21 cellular contexts compared by ENCODE assay signal in the genomic region with DNA sequence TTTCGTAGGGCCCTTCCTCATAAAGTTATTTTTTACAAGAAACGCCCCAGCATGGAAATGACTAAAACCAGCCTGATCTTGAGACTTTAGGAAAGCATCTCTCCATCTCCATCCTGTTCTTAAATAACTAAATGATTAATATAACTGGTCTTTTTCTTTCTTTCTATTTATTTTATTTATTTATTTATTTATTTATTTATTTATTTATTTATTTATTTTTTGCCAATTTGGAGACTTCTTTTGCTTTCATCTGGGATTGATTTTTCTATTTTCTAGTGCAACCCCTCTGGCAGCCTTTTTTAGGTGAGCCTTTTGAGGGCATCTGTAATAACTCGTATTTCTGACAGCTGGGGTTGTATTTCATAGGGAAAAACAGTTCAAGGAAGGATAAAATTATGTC. TPM values are rescaled to one million over a fixed set of nuclear protein-coding genes. Genes with fewer than 3 reads are reported as not detected.
DNase-seq lines count a peak whose midpoint lies in the region; ATAC-seq and TF ChIP-seq lines count a peak whose summit lies in the region.
"Had no signal": no experiment of that assay in that cellular context is flagged by ENCODE, and none has a peak within 500 bp of the region (broad histone marks: within the 10 kb centered on the region; RNA-seq: fewer than 3 reads in every experiment).

No MANE protein-coding gene starts in this region.

- no peaks in the 10 kb centered on the region for H3K9me3 Mint-ChIP-seq in stimulated activated naive CD8-positive, alpha-beta T cell treated with anti-CD3 and anti-CD28 coated beads, Interleukin-15, Interleukin-2, amounts not matched to agents 100 ng/mL and 50 ng/mL, for 24 hours
- H3K9me3 Mint-ChIP-seq in activated B cell treated with CpG ODN at 0.5 μM for 24 hours (no peaks in the 10 kb centered on the region), endothelial cell (ENCODE audit: unreplicated experiment) (no peaks in the 10 kb centered on the region), type B pancreatic cell (peaks cover 9% of the 10 kb centered on the region)

- POLR2A ChIA-PET in activated B cell treated with CpG ODN at 0.5 μM for 24 hours (lab: Charles Lee) = no interaction called here

- intact Hi-C loops in activated B cell treated with CpG ODN at 0.5 μM for 24 hours (cut with micrococcal nuclease) = no loop called here
- intact Hi-C loops in posterior vena cava (cut with DNase I) = no loop called here

- TF ChIP-seq CTCF in activated B cell treated with CpG ODN at 0.5 μM for 24 hours (IDR thresholded peaks at IDR 0.05) (no peak), endothelial cell (IDR thresholded peaks at IDR 0.05; ENCODE audit: unreplicated experiment) (no peak), type B pancreatic cell (conservative IDR thresholded peaks at IDR 0.05) (no peak)

- no peak for DNase-seq in stimulated activated naive CD8-positive, alpha-beta T cell treated with anti-CD3 and anti-CD28 coated beads, Interleukin-15, Interleukin-2, amounts not matched to agents 100 U/mL and 50 U/mL, for 24 hours
- no peak for DNase-seq in activated B cell treated with CpG ODN at 0.5 μM for 24 hours
- no peak for DNase-seq in endothelial cell (ENCODE audit: low spot score)
- no peak for DNase-seq in type B pancreatic cell (ENCODE audit: extremely low spot score, unreplicated experiment)
- DNase-seq in stimulated activated CD4-positive, alpha-beta T cell treated with anti-CD3 and anti-CD28 coated beads, Interleukin-4, amount 100 ng/mL, for 1 hour = no peak
- DNase-seq in NCI-H2107 treated with DMSO at 0.1 percent for 48 hours (lab: John Stamatoyannopoulos, UW; ENCODE audit: unreplicated experiment) = no peak
- DNase-seq in posterior vena cava (ENCODE audit: low spot score) = no peak
- DNase-seq: BE2C, hypothalamus, Karpas-422, mesendoderm, NCI-H1048, NCI-H2081, NCI-H526 treated with DMSO at 0.1 percent for 48 hours, SHP77 treated with DMSO at 0.1 percent for 48 hours, spleen, thyroid gland had no signal

- H3K4me1 Mint-ChIP-seq in stimulated activated naive CD8-positive, alpha-beta T cell treated with anti-CD3 and anti-CD28 coated beads, Interleukin-15, Interleukin-2, amounts not matched to agents 100 ng/mL and 50 ng/mL, for 24 hours (ENCODE audit: low read depth) = peaks cover 4% of the 10 kb centered on the region
- peaks cover 10% of the 10 kb centered on the region for H3K4me1 Mint-ChIP-seq in activated B cell treated with CpG ODN at 0.5 μM for 24 hours
- H3K4me1 Mint-ChIP-seq in endothelial cell (ENCODE audit: unreplicated experiment) = peaks cover 3% of the 10 kb centered on the region
- H3K4me1 Mint-ChIP-seq in type B pancreatic cell (ENCODE audit: unreplicated experiment) = peaks cover 8% of the 10 kb centered on the region

- CTCF ChIA-PET in activated B cell treated with CpG ODN at 0.5 μM for 24 hours (lab: Charles Lee) = no interaction called here

- no peak for ATAC-seq in stimulated activated naive CD8-positive, alpha-beta T cell treated with anti-CD3 and anti-CD28 coated beads, Interleukin-15, Interleukin-2, amounts not matched to agents 100 U/mL and 50 U/mL, for 24 hours
- ATAC-seq in activated B cell treated with CpG ODN at 0.5 μM for 24 hours (ENCODE audit: low read depth) = no peak

- H3K4me3 Mint-ChIP-seq in stimulated activated naive CD8-positive, alpha-beta T cell treated with anti-CD3 and anti-CD28 coated beads, Interleukin-15, Interleukin-2, amounts not matched to agents 100 ng/mL and 50 ng/mL, for 24 hours = peak overlapping the region; percentile 45
- H3K4me3 Mint-ChIP-seq in activated B cell treated with CpG ODN at 0.5 μM for 24 hours (peak overlapping the region; percentile 44), endothelial cell (ENCODE audit: unreplicated experiment) (peak overlapping the region; percentile 82), type B pancreatic cell (peak overlapping the region; percentile 24)

- peaks cover 4% of the 10 kb centered on the region for H3K27me3 Mint-ChIP-seq in stimulated activated naive CD8-positive, alpha-beta T cell treated with anti-CD3 and anti-CD28 coated beads, Interleukin-15, Interleukin-2, amounts not matched to agents 100 ng/mL and 50 ng/mL, for 24 hours
- peaks cover 10% of the 10 kb centered on the region for H3K27me3 Mint-ChIP-seq in activated B cell treated with CpG ODN at 0.5 μM for 24 hours
- peaks cover 2% of the 10 kb centered on the region for H3K27me3 Mint-ChIP-seq in endothelial cell (ENCODE audit: unreplicated experiment)
- no peaks in the 10 kb centered on the region for H3K27me3 Mint-ChIP-seq in type B pancreatic cell

- no peaks in the 10 kb centered on the region for H3K36me3 Mint-ChIP-seq in stimulated activated naive CD8-positive, alpha-beta T cell treated with anti-CD3 and anti-CD28 coated beads, Interleukin-15, Interleukin-2, amounts not matched to agents 100 ng/mL and 50 ng/mL, for 24 hours (ENCODE audit: low read depth)
- H3K36me3 Mint-ChIP-seq in activated B cell treated with CpG ODN at 0.5 μM for 24 hours (ENCODE audit: low read depth) (no peaks in the 10 kb centered on the region), endothelial cell (ENCODE audit: low read depth, unreplicated experiment) (peaks cover 3% of the 10 kb centered on the region), type B pancreatic cell (peaks cover 3% of the 10 kb centered on the region)

- H3K27ac Mint-ChIP-seq in stimulated activated naive CD8-positive, alpha-beta T cell treated with anti-CD3 and anti-CD28 coated beads, Interleukin-15, Interleukin-2, amounts not matched to agents 100 ng/mL and 50 ng/mL, for 24 hours = no peak overlapping the region
- no peak overlapping the region for H3K27ac Mint-ChIP-seq in activated B cell treated with CpG ODN at 0.5 μM for 24 hours
- no peak overlapping the region for H3K27ac Mint-ChIP-seq in endothelial cell (ENCODE audit: unreplicated experiment)
- H3K27ac Mint-ChIP-seq in type B pancreatic cell = no peak overlapping the region

RNA-seq across cellular contexts. Expression of a gene that starts 1.2 kb away (rescaled TPM):
- total RNA-seq in activated B cell treated with CpG ODN at 0.5 μM for 24 hours (0.58 and 0.76 TPM in 2 replicates), endothelial cell (ENCODE audit: unreplicated experiment) (not detected), type B pancreatic cell (ENCODE audit: low replicate concordance) (0.21 TPM in 1 of 2 replicates, not detected in the other), posterior vena cava (not detected)
- total RNA-seq: ascending aorta, G401, pulmonary artery endothelial cell, thyroid gland had no signal

Comparison
In these comparisons a context has a peak if more than half of its experiments do, and no peak if none do; other contexts are left out.
1. H3K4me3 Mint-ChIP-seq: peak in every context shown above with its lines; median percentile 82 in endothelial cell; 45 in stimulated activated naive CD8-positive, alpha-beta T cell treated with anti-CD3 and anti-CD28 coated beads, Interleukin-15, Interleukin-2, amounts not matched to agents 100 ng/mL and 50 ng/mL, for 24 hours; 44 in activated B cell treated with CpG ODN at 0.5 μM for 24 hours; 24 in type B pancreatic cell.